Comparison of ENCODE assay signal across 15 cellular contexts in genomic region chr2:42706836-42707235, GRCh38. TPM values are rescaled to one million over a fixed set of nuclear protein-coding genes. Genes with fewer than 3 reads are reported as not detected.
"Had no signal": no experiment of that assay in that cellular context is flagged by ENCODE, and none has a peak within 500 bp of the region (broad histone marks: within the 10 kb centered on the region; RNA-seq: fewer than 3 reads in every experiment).

No MANE protein-coding gene starts in this region.

- H3K4me1 ChIP-seq: gastrocnemius medialis, heart left ventricle, pancreas had no signal

- H3K4me3 Mint-ChIP-seq: activated CD4-positive, alpha-beta T cell treated with anti-CD3 and anti-CD28 coated beads, Interleukin-2, amount 10 ng/mL, durations not matched to agents 7 days and 5 days; activated naive CD8-positive, alpha-beta T cell treated with anti-CD3 and anti-CD28 coated beads for 36 hours; effector memory CD8-positive, alpha-beta T cell; T-helper 2 cell treated with Interferon-gamma antibody and Interleukin-4, amounts not matched to agents 5 μg/mL and 100 μg/mL, for 36 hours had no signal

- H3K27ac Mint-ChIP-seq: activated CD4-positive, alpha-beta T cell treated with anti-CD3 and anti-CD28 coated beads, Interleukin-2, amount 10 ng/mL, durations not matched to agents 7 days and 5 days; activated naive CD8-positive, alpha-beta T cell treated with anti-CD3 and anti-CD28 coated beads for 36 hours; effector memory CD8-positive, alpha-beta T cell; T-helper 2 cell treated with Interferon-gamma antibody and Interleukin-4, amounts not matched to agents 5 μg/mL and 100 μg/mL, for 36 hours had no signal

- DNase-seq: activated CD4-positive, alpha-beta T cell treated with anti-CD3 and anti-CD28 coated beads, Interleukin-2, amount 10 ng/mL, durations not matched to agents 7 days and 5 days; activated CD8-positive, alpha-beta memory T cell treated with anti-CD3 and anti-CD28 coated beads for 24 hours; activated naive CD8-positive, alpha-beta T cell treated with anti-CD3 and anti-CD28 coated beads for 36 hours; anterior cingulate cortex; cerebellar nuclear complex; dermis blood vessel endothelial cell; effector memory CD8-positive, alpha-beta T cell; gastrocnemius medialis; heart left ventricle; kidney glomerular epithelial cell; pancreas; stimulated activated CD4-positive, alpha-beta T cell treated with anti-CD3 and anti-CD28 coated beads, Interleukin-1b, Interleukin-23, amount 100 ng/mL, for 48 hours had no signal

- H3K27ac ChIP-seq: epithelial cell of prostate, gastrocnemius medialis, heart left ventricle, pancreas had no signal

- H3K36me3 ChIP-seq: pancreas had no signal

- H3K9me3 Mint-ChIP-seq: activated CD4-positive, alpha-beta T cell treated with anti-CD3 and anti-CD28 coated beads, Interleukin-2, amount 10 ng/mL, durations not matched to agents 7 days and 5 days; activated naive CD8-positive, alpha-beta T cell treated with anti-CD3 and anti-CD28 coated beads for 36 hours; effector memory CD8-positive, alpha-beta T cell; T-helper 2 cell treated with Interferon-gamma antibody and Interleukin-4, amounts not matched to agents 5 μg/mL and 100 μg/mL, for 36 hours had no signal

- H3K4me1 Mint-ChIP-seq: activated CD4-positive, alpha-beta T cell treated with anti-CD3 and anti-CD28 coated beads, Interleukin-2, amount 10 ng/mL, durations not matched to agents 7 days and 5 days; activated naive CD8-positive, alpha-beta T cell treated with anti-CD3 and anti-CD28 coated beads for 36 hours had no signal

- H3K27me3 Mint-ChIP-seq: activated CD4-positive, alpha-beta T cell treated with anti-CD3 and anti-CD28 coated beads, Interleukin-2, amount 10 ng/mL, durations not matched to agents 7 days and 5 days; activated naive CD8-positive, alpha-beta T cell treated with anti-CD3 and anti-CD28 coated beads for 36 hours; effector memory CD8-positive, alpha-beta T cell had no signal

- ATAC-seq: effector memory CD8-positive, alpha-beta T cell; gastrocnemius medialis; heart left ventricle; pancreas had no signal

- H3K4me3 ChIP-seq: gastrocnemius medialis, heart left ventricle, lung, pancreas had no signal

- H3K27me3 ChIP-seq: gastrocnemius medialis, heart left ventricle, pancreas had no signal

- H3K9me3 ChIP-seq: gastrocnemius medialis, heart left ventricle, pancreas had no signal

RNA-seq across cellular contexts. Expression of gene OXER1, which starts 57.1 kb away (rescaled TPM):
- total RNA-seq: activated CD4-positive, alpha-beta T cell treated with anti-CD3 and anti-CD28 coated beads, Interleukin-2, amount 10 ng/mL, durations not matched to agents 7 days and 5 days; dermis blood vessel endothelial cell had no signal
